In genomic region chr10:43322769-43323168, GRCh38 we compare ENCODE assay signal across 8 cellular contexts. TPM values are rescaled to one million over a fixed set of nuclear protein-coding genes. Genes with fewer than 3 reads are reported as not detected.
A peak's percentile ranks its signal among the peaks of the same experiment; 100 is the strongest.
DNase-seq lines count a peak whose midpoint lies in the region; ATAC-seq lines count a peak whose summit lies in the region.

No MANE protein-coding gene starts in this region.

- H3K4me1 ChIP-seq in HUES64 (ENCODE audit: insufficient read depth, low read length) (peaks cover 6% of the 10 kb centered on the region; the same call in 1 of the 2 replicates), SJCRH30 (no peaks in the 10 kb centered on the region)

- peak; percentile 65 for ATAC-seq in GM18508 (IDR thresholded peaks at IDR 0.05; ENCODE audit: insufficient read depth, unreplicated experiment)
- ATAC-seq in HG03196 (IDR thresholded peaks at IDR 0.05; ENCODE audit: unreplicated experiment): no peak

- WGBS in HUES64: 2% methylated on average over 26 of the region's 26 CpGs

- peak; percentile 56 to 65 for DNase-seq in activated CD8-positive, alpha-beta memory T cell treated with anti-CD3 and anti-CD28 coated beads for 1 hour (ENCODE audit: extremely low read depth in 1 of 2, low read depth in 1 of 2)
- DNase-seq in dermis microvascular lymphatic vessel endothelial cell (ENCODE audit: low read depth in 2 of 2): peak; percentile 29 to 71
- peak; percentile 48 for DNase-seq in kidney glomerular epithelial cell (lab: John Stamatoyannopoulos, UW)
- DNase-seq in stimulated activated CD4-positive, alpha-beta T cell treated with anti-CD3 and anti-CD28 coated beads, Interleukin-12 subunit alpha, Interleukin-12 subunit beta, amount 100 ng/mL, for 48 hours (ENCODE audit: low read depth in 2 of 3, low spot score in 1 of 3): peak; percentile 73 to 81 (median 80)
- DNase-seq in SJCRH30: no peak

- no peaks in the 10 kb centered on the region for H3K9me3 ChIP-seq in HUES64 (ENCODE audit: insufficient read depth, low read depth, low read length)
- H3K9me3 ChIP-seq in SJCRH30 (replicated peaks): no peaks in the 10 kb centered on the region

- H3K36me3 ChIP-seq in HUES64 (ENCODE audit: insufficient read depth, low read length) (no peaks in the 10 kb centered on the region), SJCRH30 (no peaks in the 10 kb centered on the region)

- H3K27ac ChIP-seq in HUES64 (ENCODE audit: low read depth, low read length) (peak overlapping the region; percentile 37; the same call in 1 of the 2 replicates), SJCRH30 (no peak overlapping the region)

- no peak overlapping the region; the same call in 1 of the 2 replicates for H3K9ac ChIP-seq in HUES64 (ENCODE audit: low read depth, low read length)

- H3K4me3 ChIP-seq in HUES64 (ENCODE audit: low read length) (peak overlapping the region; percentile 54), SJCRH30 (no peak overlapping the region)

- H3K27me3 ChIP-seq in HUES64 (ENCODE audit: insufficient read depth, low read length): no peaks in the 10 kb centered on the region
- H3K27me3 ChIP-seq in SJCRH30: no peaks in the 10 kb centered on the region

RNA-seq across cellular contexts. Expression of gene FXYD4, which starts 48.7 kb away (rescaled TPM):
- not detected for polyA plus RNA-seq in HUES64 (2013, experiment 1 of 2)
- not detected for polyA plus RNA-seq in HUES64 (2013, experiment 2 of 2)
- total RNA-seq in dermis microvascular lymphatic vessel endothelial cell: not detected in 2 replicates
- total RNA-seq in SJCRH30 (2014; rRNA removed; shearing (Covaris generic)): not detected in 2 replicates

RNA-seq across cellular contexts. Expression of gene RASGEF1A, which starts 55.9 kb away (rescaled TPM):
- polyA plus RNA-seq in HUES64 (2013, experiment 1 of 2): 6.0 TPM
- polyA plus RNA-seq in HUES64 (2013, experiment 2 of 2): 11.8 TPM
- 0.13 and 0.26 TPM in 2 replicates for total RNA-seq in dermis microvascular lymphatic vessel endothelial cell
- total RNA-seq in SJCRH30 (2014; rRNA removed; shearing (Covaris generic)): not detected in 2 replicates

Comparison
In these comparisons a context has a peak if more than half of its experiments do, and no peak if none do; other contexts are left out.
1. DNase-seq: peak in activated CD8-positive, alpha-beta memory T cell treated with anti-CD3 and anti-CD28 coated beads for 1 hour (2 of 2), dermis microvascular lymphatic vessel endothelial cell (2 of 2), kidney glomerular epithelial cell (single experiment) and stimulated activated CD4-positive, alpha-beta T cell treated with anti-CD3 and anti-CD28 coated beads, Interleukin-12 subunit alpha, Interleukin-12 subunit beta, amount 100 ng/mL, for 48 hours (3 of 3); none in SJCRH30 (0 of 2).